9 cellular contexts compared by ENCODE assay signal in genomic region chr5:68456756-68457217, GRCh38.
DNase-seq lines count a peak whose midpoint lies in the region; ATAC-seq and TF ChIP-seq lines count a peak whose summit lies in the region.
"Had no signal": no experiment of that assay in that cellular context is flagged by ENCODE, and none has a peak within 500 bp of the region (broad histone marks: within the 10 kb centered on the region; RNA-seq: fewer than 3 reads in every experiment).

No MANE protein-coding gene starts in this region.

- H3K27ac Mint-ChIP-seq in mesothelial cell of epicardium, result peak overlapping the region; percentile 92
- H3K27ac Mint-ChIP-seq: activated naive CD4-positive, alpha-beta T cell treated with anti-CD3 and anti-CD28 coated beads, Interleukin-2, amount 50 U/mL, for 72 hours had no signal

- H3K9me3 Mint-ChIP-seq in mesothelial cell of epicardium, result peaks cover 14% of the 10 kb centered on the region
- H3K9me3 Mint-ChIP-seq: activated naive CD4-positive, alpha-beta T cell treated with anti-CD3 and anti-CD28 coated beads, Interleukin-2, amount 50 U/mL, for 72 hours had no signal

- DNase-seq in Daoy (ENCODE audit: low read depth) (peak; percentile 74), M059J (ENCODE audit: low read depth) (peak; percentile 95), dedifferentiated amniotic fluid mesenchymal stem cell (ENCODE audit: extremely low spot score) (peak; percentile 33), mesothelial cell of epicardium (ENCODE audit: low spot score in 2 of 2, unreplicated experiment in 2 of 2) (no peak), NOMO-1 treated with DMSO at 0.1 percent for 48 hours (lab: John Stamatoyannopoulos, UW; ENCODE audit: unreplicated experiment) (no peak), GM13976 (ENCODE audit: low spot score) (no peak)

- no peaks in the 10 kb centered on the region for H3K27me3 Mint-ChIP-seq in mesothelial cell of epicardium (ENCODE audit: low read depth)

- H3K4me3 Mint-ChIP-seq in mesothelial cell of epicardium, result no peak overlapping the region

- no peak for ATAC-seq in HG02970 (IDR thresholded peaks at IDR 0.05; ENCODE audit: low FRiP score, unreplicated experiment)
- no peak for ATAC-seq in HG02840 (IDR thresholded peaks at IDR 0.05; ENCODE audit: low FRiP score, unreplicated experiment)
- ATAC-seq: activated naive CD4-positive, alpha-beta T cell treated with anti-CD3 and anti-CD28 coated beads, Interleukin-2, amount 50 U/mL, for 72 hours had no signal

- peaks cover 14% of the 10 kb centered on the region for H3K36me3 Mint-ChIP-seq in mesothelial cell of epicardium

- in situ Hi-C loops in GM13976 (cut with MboI; ENCODE audit: low sequenced_read_pairs, unreplicated experiment), result loop anchor here (5.0 to 25.0 kb wide), 3 partner anchors 169 to 1219 kb away; no protein-coding TSS in a partner anchor

- TF ChIP-seq CTCF in mesothelial cell of epicardium (IDR thresholded peaks at IDR 0.05; ENCODE audit: unreplicated experiment), result no peak
- no peak for TF ChIP-seq CTCF in GM13976 (IDR thresholded peaks at IDR 0.05; ENCODE audit: borderline replicate concordance, control extremely low read depth, extremely low read depth, insufficient read depth, missing control alignments)

- peaks cover 61% of the 10 kb centered on the region for H3K4me1 Mint-ChIP-seq in mesothelial cell of epicardium

Comparison
In these comparisons a context has a peak if more than half of its experiments do, and no peak if none do; other contexts are left out.
1. DNase-seq: peak in Daoy (single experiment), M059J (single experiment) and dedifferentiated amniotic fluid mesenchymal stem cell (single experiment); none in mesothelial cell of epicardium (0 of 2), NOMO-1 treated with DMSO at 0.1 percent for 48 hours (single experiment) and GM13976 (single experiment).